In the genomic region with DNA sequence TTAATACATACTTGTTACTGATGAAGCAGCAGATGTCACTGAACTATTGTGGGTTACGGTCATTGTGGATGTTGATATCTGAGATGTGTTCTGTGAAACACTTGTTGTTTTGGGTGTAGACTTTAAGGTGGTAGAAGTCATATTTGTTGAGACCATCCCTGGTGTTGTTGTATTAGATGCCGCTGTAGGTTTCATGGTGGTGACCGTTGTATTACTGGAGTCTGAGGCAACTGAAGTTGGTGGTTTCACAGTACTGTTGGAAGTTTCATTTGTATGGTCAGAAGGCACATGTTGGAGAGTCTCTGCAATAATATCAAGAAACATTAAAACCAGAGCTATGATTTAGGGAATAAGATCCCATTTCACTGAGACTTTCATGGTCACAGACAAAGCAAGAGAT, we compare ENCODE assay signal across 23 cellular contexts. TPM values are rescaled to one million over a fixed set of nuclear protein-coding genes. Genes with fewer than 3 reads are reported as not detected.
DNase-seq lines count a peak whose midpoint lies in the region; ATAC-seq and TF ChIP-seq lines count a peak whose summit lies in the region.
"Had no signal": no experiment of that assay in that cellular context is flagged by ENCODE, and none has a peak within 500 bp of the region (broad histone marks: within the 10 kb centered on the region; RNA-seq: fewer than 3 reads in every experiment).

No MANE protein-coding gene starts in this region.

- peaks cover 95% of the 10 kb centered on the region for H3K79me2 ChIP-seq in Karpas-422 (ENCODE audit: low read length)

- H3K4me1 ChIP-seq in Karpas-422 (ENCODE audit: low read length): peaks cover 28% of the 10 kb centered on the region

- no peak overlapping the region for H3K9ac ChIP-seq in Karpas-422 (ENCODE audit: low read length)

- H3K27me3 ChIP-seq in Karpas-422 (ENCODE audit: low read length): no peaks in the 10 kb centered on the region
- H3K27me3 ChIP-seq: adrenal gland, MG63, ovary, upper lobe of right lung had no signal

- H3K9me2 ChIP-seq in Karpas-422 (replicated peaks; ENCODE audit: insufficient read depth, low read length): 0 out of 2 replicates have a peak, but pooled peaks cover 3% of the 10 kb centered on the region

- DNase-seq in activated T-cell treated with anti-CD3 and anti-CD28 coated beads, Interleukin-2, amount 50 U/mL, for 72 hours: no peak
- no peak for DNase-seq in activated T-cell treated with anti-CD3 and anti-CD28 coated beads, Interleukin-2, amount 50 U/mL, for 48 hours
- DNase-seq in Karpas-422 (no peak), chondrocyte (ENCODE audit: low spot score) (no peak), pons (ENCODE audit: low spot score) (peak; percentile 41), NCI-H526 (lab: John Stamatoyannopoulos, UW) (no peak), NCI-H82 treated with DMSO at 0.1 percent for 48 hours (lab: John Stamatoyannopoulos, UW; ENCODE audit: unreplicated experiment) (no peak), Right ventricle myocardium superior (no peak)
- DNase-seq: activated CD4-positive, alpha-beta T cell treated with anti-CD3 and anti-CD28 coated beads, Interleukin-2, amount 50 U/mL, for 1 hour; activated T-cell treated with anti-CD3 and anti-CD28 coated beads for 4 hours; adrenal gland; glutamatergic neuron; mammary epithelial cell; MG63; NCI-H146; NCI-H510A treated with DMSO at 0.1 percent for 48 hours; ovary; right cardiac atrium; upper lobe of right lung had no signal

- H3K4me1 Mint-ChIP-seq in activated T-cell treated with anti-CD3 and anti-CD28 coated beads, Interleukin-2, amount 50 U/mL, for 72 hours (ENCODE audit: low read depth): peaks cover 71% of the 10 kb centered on the region
- peaks cover 5% of the 10 kb centered on the region for H3K4me1 Mint-ChIP-seq in chondrocyte (ENCODE audit: low read depth)

- H3K27me3 Mint-ChIP-seq in activated T-cell treated with anti-CD3 and anti-CD28 coated beads, Interleukin-2, amount 50 U/mL, for 72 hours (ENCODE audit: low read depth): no peaks in the 10 kb centered on the region
- H3K27me3 Mint-ChIP-seq in chondrocyte (ENCODE audit: low read depth): no peaks in the 10 kb centered on the region
- H3K27me3 Mint-ChIP-seq: IgD-negative memory B cell had no signal

- H3K4me3 Mint-ChIP-seq in activated T-cell treated with anti-CD3 and anti-CD28 coated beads, Interleukin-2, amount 50 U/mL, for 72 hours: no peak overlapping the region
- no peak overlapping the region for H3K4me3 Mint-ChIP-seq in chondrocyte (ENCODE audit: unreplicated experiment)
- H3K4me3 Mint-ChIP-seq: IgD-negative memory B cell had no signal

- no peak for TF ChIP-seq CTCF in chondrocyte (IDR thresholded peaks at IDR 0.05)

- H3K9me3 ChIP-seq in Karpas-422 (ENCODE audit: low read length): no peaks in the 10 kb centered on the region
- H3K9me3 ChIP-seq: A549, adrenal gland, MG63, ovary, upper lobe of right lung had no signal

- H3K4me3 ChIP-seq in Karpas-422 (ENCODE audit: low read length): no peak overlapping the region
- H3K4me3 ChIP-seq: A549, adrenal gland, MG63, ovary, SK-N-MC, upper lobe of right lung had no signal

- H3K36me3 ChIP-seq in Karpas-422 (ENCODE audit: insufficient read depth, low read length): peaks cover 58% of the 10 kb centered on the region
- H3K36me3 ChIP-seq: ovary had no signal

- peaks cover 10 to 35% of the 10 kb centered on the region in 2 donors for H3K36me3 Mint-ChIP-seq in activated T-cell treated with anti-CD3 and anti-CD28 coated beads, Interleukin-2, amount 50 U/mL, for 72 hours (ENCODE audit: insufficient read depth in 2 of 2)
- H3K36me3 Mint-ChIP-seq in chondrocyte (ENCODE audit: low read depth): peaks cover 17% of the 10 kb centered on the region

- peak overlapping the region; percentile 2; the same call in 1 of the 2 replicates for H3K27ac ChIP-seq in Karpas-422 (ENCODE audit: low read length)
- H3K27ac ChIP-seq: A549, adrenal gland, ovary, SK-N-MC, upper lobe of right lung, VCaP had no signal

- no peak overlapping the region for H2AFZ ChIP-seq in Karpas-422 (ENCODE audit: low read length)

- no peak overlapping the region for H3K4me2 ChIP-seq in Karpas-422 (ENCODE audit: low read depth, low read length, poor library complexity, severe bottlenecking)
- H3K4me2 ChIP-seq: A549 had no signal

- H3K9me3 Mint-ChIP-seq in activated T-cell treated with anti-CD3 and anti-CD28 coated beads, Interleukin-2, amount 50 U/mL, for 72 hours: no peaks in the 10 kb centered on the region
- no peaks in the 10 kb centered on the region for H3K9me3 Mint-ChIP-seq in chondrocyte (ENCODE audit: low read depth)
- H3K9me3 Mint-ChIP-seq: IgD-negative memory B cell had no signal

- peaks cover 13% of the 10 kb centered on the region; the same call in 1 of the 2 replicates for H4K20me1 ChIP-seq in Karpas-422 (ENCODE audit: insufficient read depth, low read depth, low read length)

- ATAC-seq in activated T-cell treated with anti-CD3 and anti-CD28 coated beads, Interleukin-2, amount 50 U/mL, for 72 hours (replicated peaks in 1 of 2): no peak
- ATAC-seq in Right ventricle myocardium superior (ENCODE audit: poor library complexity): no peak
- ATAC-seq: A549, right cardiac atrium, upper lobe of right lung had no signal

- intact Hi-C loops in Right ventricle myocardium superior (cut with DNase I): no loop called here

- H3K27ac Mint-ChIP-seq in activated T-cell treated with anti-CD3 and anti-CD28 coated beads, Interleukin-2, amount 50 U/mL, for 72 hours: peak overlapping the region; percentile 66
- peak overlapping the region; percentile 6 for H3K27ac Mint-ChIP-seq in chondrocyte (ENCODE audit: unreplicated experiment)

RNA-seq across cellular contexts. Expression of a gene that starts 50.7 kb away (rescaled TPM):
- 100 to 1,000 TPM; 279 to 347 TPM for total RNA-seq in activated T-cell treated with anti-CD3 and anti-CD28 coated beads, Interleukin-2, amount 50 U/mL, for 72 hours
- total RNA-seq in Karpas-422 (2014; rRNA removed; shearing (Covaris generic); ENCODE audit: low replicate concordance): 273 and 796 TPM in 2 replicates
- 94.9 to 119 TPM (median 105 TPM) in 3 replicates for total RNA-seq in chondrocyte
- total RNA-seq in Right ventricle myocardium superior: 63.0 TPM

RNA-seq across cellular contexts. Expression of a gene that starts 54.9 kb away (rescaled TPM):
- total RNA-seq in activated T-cell treated with anti-CD3 and anti-CD28 coated beads, Interleukin-2, amount 50 U/mL, for 72 hours: 10 to 100 TPM; 38.3 to 44.4 TPM
- total RNA-seq in Karpas-422 (2014; rRNA removed; shearing (Covaris generic); ENCODE audit: low replicate concordance): 66.5 and 107 TPM in 2 replicates
- total RNA-seq in chondrocyte (43.1 to 55.2 TPM (median 45.6 TPM) in 3 replicates), Right ventricle myocardium superior (30.4 TPM)
